8 cellular contexts compared by ENCODE assay signal in genomic region chr2:164697688-164698290, GRCh38.
DNase-seq lines count a peak whose midpoint lies in the region; ATAC-seq, FAIRE-seq and TF ChIP-seq lines count a peak whose summit lies in the region.

No MANE protein-coding gene starts in this region.

- POLR2A ChIA-PET in AG04450 (lab: Yijun Ruan, JAX), result no interaction called here

- intact Hi-C loops in posterior cingulate gyrus (cut with DNase I), result no loop called here

- H3K4me1 ChIP-seq in gastroesophageal sphincter, result peaks cover 0 to 42% (median 5%) of the 10 kb centered on the region in 3 donors

- CTCF ChIA-PET in AG04450 (lab: Charles Lee), result interaction anchor here (0.6 to 0.9 kb wide), 3 partner anchors 17 to 533 kb away, joined by 3 read pairs; no protein-coding TSS in a partner anchor

- ATAC-seq in GM21723 (IDR thresholded peaks at IDR 0.05; ENCODE audit: unreplicated experiment) (peak; percentile 56), gastroesophageal sphincter (no peak), HG03139 (IDR thresholded peaks at IDR 0.05; ENCODE audit: unreplicated experiment) (no peak), GM18867 (IDR thresholded peaks at IDR 0.05; ENCODE audit: unreplicated experiment) (no peak)

- FAIRE-seq in RCC 7860 (lab: Jason Lieb, UNC), result peak; percentile 88

- H3K9me3 ChIP-seq in AG04450 (ENCODE audit: control insufficient read depth, insufficient read depth, low read length) (no peaks in the 10 kb centered on the region), gastroesophageal sphincter (no peaks in the 10 kb centered on the region)

- no peak for TF ChIP-seq EP300 in gastroesophageal sphincter (IDR thresholded peaks at IDR 0.05)

- no peaks in the 10 kb centered on the region for H3K27me3 ChIP-seq in AG04450 (ENCODE audit: control insufficient read depth, insufficient read depth, low read length)
- no peaks in the 10 kb centered on the region for H3K27me3 ChIP-seq in gastroesophageal sphincter

- TF ChIP-seq POLR2A in gastroesophageal sphincter (IDR thresholded peaks at IDR 0.05), result no peak

- H3K4me3 ChIP-seq in AG04450 (ENCODE audit: low read depth, low read length) (no peak overlapping the region), gastroesophageal sphincter (no peak overlapping the region)

- TF ChIP-seq CTCF in AG04450 (IDR thresholded peaks at IDR 0.05; ENCODE audit: low read depth, low read length) (peak; percentile 66), gastroesophageal sphincter (IDR thresholded peaks at IDR 0.05) (peak; percentile 20 to 39 (median 24))

- WGBS in gastroesophageal sphincter (ENCODE audit: low coverage in 1 of 2), 2 donors, result 59 to 84% methylated on average over 2 of the region's 2 CpGs

- H3K27ac ChIP-seq in AG04450 (ENCODE audit: low read depth, low read length), result no peak overlapping the region
- H3K27ac ChIP-seq in gastroesophageal sphincter, result peak overlapping the region in 1 of 4 donors; percentile 2

- no peak for DNase-seq in AG04450 (ENCODE audit: low read depth, low spot score)
- peak; percentile 41 for DNase-seq in RCC 7860 (ENCODE audit: low spot score)
- no peak for DNase-seq in posterior cingulate gyrus
- DNase-seq in NCI-H187 (lab: John Stamatoyannopoulos, UW), result no peak

- H3K36me3 ChIP-seq in gastroesophageal sphincter, result peaks cover 0 to 30% of the 10 kb centered on the region in 2 donors
